In genomic region chr5:140801494-140801841, GRCh38 we compare ENCODE assay signal across 2 cellular contexts.
TF ChIP-seq lines count a peak whose summit lies in the region.

No MANE protein-coding gene starts in this region.

TF ChIP-seq in A549, 52 proteins besides CTCF, POLR2A, EP300 and RAD21:
- no peak for TF ChIP-seq POLR2AphosphoS2 (conservative IDR thresholded peaks at IDR 0.05; ENCODE audit: low read length)
- no peak for TF ChIP-seq ESRRA (IDR thresholded peaks at IDR 0.05; ENCODE audit: borderline replicate concordance, low read length)
- TF ChIP-seq BCL3 (IDR thresholded peaks at IDR 0.05), result no peak
- no peak for TF ChIP-seq JUN (IDR thresholded peaks at IDR 0.05)
- TF ChIP-seq JUNB (IDR thresholded peaks at IDR 0.05), result no peak
- TF ChIP-seq, protein P1, sequence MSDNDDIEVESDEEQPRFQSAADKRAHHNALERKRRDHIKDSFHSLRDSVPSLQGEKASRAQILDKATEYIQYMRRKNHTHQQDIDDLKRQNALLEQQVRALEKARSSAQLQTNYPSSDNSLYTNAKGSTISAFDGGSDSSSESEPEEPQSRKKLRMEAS (IDR thresholded peaks at IDR 0.05), result no peak
- TF ChIP-seq CHD4 (IDR thresholded peaks at IDR 0.05; ENCODE audit: borderline replicate concordance), result no peak
- TF ChIP-seq GATA3 (IDR thresholded peaks at IDR 0.05; ENCODE audit: borderline replicate concordance), result no peak

TF ChIP-seq in SK-N-SH, 30 proteins besides CTCF, POLR2A, EP300 and RAD21:
- TF ChIP-seq JUND (IDR thresholded peaks at IDR 0.05) (no peak), NRF1 (IDR thresholded peaks at IDR 0.05; ENCODE audit: low read depth, low read length) (no peak), CHD2 (IDR thresholded peaks at IDR 0.05; ENCODE audit: low read length, partially characterized antibody) (no peak), ELF1 (IDR thresholded peaks at IDR 0.05) (no peak), FOXJ3 (CRISPR knock-in tag; IDR thresholded peaks at IDR 0.05) (no peak), TCF12 (IDR thresholded peaks at IDR 0.05) (no peak), MXI1 (IDR thresholded peaks at IDR 0.05; ENCODE audit: low read depth, low read length) (no peak), RFX5 (IDR thresholded peaks at IDR 0.05; ENCODE audit: low read length) (no peak), PBX3 (IDR thresholded peaks at IDR 0.05) (no peak)
